Comparison of ENCODE assay signal across 2 cellular contexts in the genomic region with DNA sequence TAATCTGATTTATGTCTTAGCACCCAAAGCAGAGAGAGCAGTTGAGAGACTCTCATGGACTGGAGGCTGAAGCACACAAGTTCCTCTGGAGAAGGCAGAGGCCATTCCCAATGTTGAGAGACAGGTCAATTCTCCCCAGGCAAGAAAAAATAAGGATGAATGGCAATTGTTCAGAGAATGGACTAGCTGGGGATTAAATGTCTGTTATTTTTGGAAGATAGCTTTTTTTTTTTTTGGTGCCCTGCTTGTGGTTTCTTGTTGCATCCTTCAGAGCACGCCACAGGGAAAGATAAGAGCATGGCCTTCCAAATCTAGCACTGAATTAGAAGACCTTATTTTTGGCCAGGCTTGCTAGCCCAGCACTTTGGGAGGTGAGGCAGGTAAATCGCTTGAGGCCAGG.
TF ChIP-seq lines count a peak whose summit lies in the region.

No MANE protein-coding gene starts in this region.

TF ChIP-seq in A549, 52 proteins besides CTCF, POLR2A, EP300 and RAD21 (continued from another document):
- no peak for TF ChIP-seq EHF (CRISPR knock-in tag; IDR thresholded peaks at IDR 0.05)
- TF ChIP-seq CBX2 (IDR thresholded peaks at IDR 0.05; ENCODE audit: borderline replicate concordance, low read depth) = no peak
- TF ChIP-seq, protein P1, sequence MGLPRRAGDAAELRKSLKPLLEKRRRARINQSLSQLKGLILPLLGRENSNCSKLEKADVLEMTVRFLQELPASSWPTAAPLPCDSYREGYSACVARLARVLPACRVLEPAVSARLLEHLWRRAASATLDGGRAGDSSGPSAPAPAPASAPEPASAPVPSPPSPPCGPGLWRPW (IDR thresholded peaks at IDR 0.05) = no peak
- TF ChIP-seq KDM1A (IDR thresholded peaks at IDR 0.05; ENCODE audit: low read depth) = no peak
- no peak for TF ChIP-seq EHMT2 (IDR thresholded peaks at IDR 0.05; ENCODE audit: low read depth)
- TF ChIP-seq SMC3 (IDR thresholded peaks at IDR 0.05) = no peak
- TF ChIP-seq ZC3H11A (IDR thresholded peaks at IDR 0.05) = no peak
- no peak for TF ChIP-seq NR3C1 (IDR thresholded peaks at IDR 0.05)
- TF ChIP-seq TFCP2L1 (CRISPR knock-in tag; IDR thresholded peaks at IDR 0.05) = no peak
- no peak for TF ChIP-seq HDAC2 (IDR thresholded peaks at IDR 0.05)
- TF ChIP-seq, protein P2, sequence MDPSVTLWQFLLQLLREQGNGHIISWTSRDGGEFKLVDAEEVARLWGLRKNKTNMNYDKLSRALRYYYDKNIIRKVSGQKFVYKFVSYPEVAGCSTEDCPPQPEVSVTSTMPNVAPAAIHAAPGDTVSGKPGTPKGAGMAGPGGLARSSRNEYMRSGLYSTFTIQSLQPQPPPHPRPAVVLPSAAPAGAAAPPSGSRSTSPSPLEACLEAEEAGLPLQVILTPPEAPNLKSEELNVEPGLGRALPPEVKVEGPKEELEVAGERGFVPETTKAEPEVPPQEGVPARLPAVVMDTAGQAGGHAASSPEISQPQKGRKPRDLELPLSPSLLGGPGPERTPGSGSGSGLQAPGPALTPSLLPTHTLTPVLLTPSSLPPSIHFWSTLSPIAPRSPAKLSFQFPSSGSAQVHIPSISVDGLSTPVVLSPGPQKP (IDR thresholded peaks at IDR 0.05; ENCODE audit: low read depth, low read length) = no peak
- TF ChIP-seq, protein P3, sequence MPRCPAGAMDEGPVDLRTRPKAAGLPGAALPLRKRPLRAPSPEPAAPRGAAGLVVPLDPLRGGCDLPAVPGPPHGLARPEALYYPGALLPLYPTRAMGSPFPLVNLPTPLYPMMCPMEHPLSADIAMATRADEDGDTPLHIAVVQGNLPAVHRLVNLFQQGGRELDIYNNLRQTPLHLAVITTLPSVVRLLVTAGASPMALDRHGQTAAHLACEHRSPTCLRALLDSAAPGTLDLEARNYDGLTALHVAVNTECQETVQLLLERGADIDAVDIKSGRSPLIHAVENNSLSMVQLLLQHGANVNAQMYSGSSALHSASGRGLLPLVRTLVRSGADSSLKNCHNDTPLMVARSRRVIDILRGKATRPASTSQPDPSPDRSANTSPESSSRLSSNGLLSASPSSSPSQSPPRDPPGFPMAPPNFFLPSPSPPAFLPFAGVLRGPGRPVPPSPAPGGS (IDR thresholded peaks at IDR 0.05) = no peak
- TF ChIP-seq HOXB13 (CRISPR knock-in tag; IDR thresholded peaks at IDR 0.05; ENCODE audit: low read depth) = no peak
TF ChIP-seq in A549: peak in this region for 0.

TF ChIP-seq in IMR-90, 13 proteins besides CTCF, POLR2A, EP300 and RAD21 (continued from another document):
- TF ChIP-seq, protein P2 (IDR thresholded peaks at IDR 0.05; ENCODE audit: borderline replicate concordance, low read depth, low read length) = no peak
- TF ChIP-seq BHLHE40 (IDR thresholded peaks at IDR 0.05; ENCODE audit: low read depth, low read length) (no peak), MAFK (IDR thresholded peaks at IDR 0.05; ENCODE audit: low read depth, low read length) (no peak), FOS (IDR thresholded peaks at IDR 0.05; ENCODE audit: low read depth, low read length) (no peak), RFX5 (IDR thresholded peaks at IDR 0.05; ENCODE audit: low read depth, low read length) (no peak), RCOR1 (IDR thresholded peaks at IDR 0.05; ENCODE audit: insufficient replicate concordance, low read length) (no peak), MXI1 (IDR thresholded peaks at IDR 0.05; ENCODE audit: borderline replicate concordance, low read depth, low read length) (no peak), CHD1 (IDR thresholded peaks at IDR 0.05; ENCODE audit: low read depth, low read length) (no peak), MAZ (IDR thresholded peaks at IDR 0.05; ENCODE audit: borderline replicate concordance, low read depth, low read length) (no peak), SMC3 (IDR thresholded peaks at IDR 0.05; ENCODE audit: low read depth, low read length) (no peak), NFE2L2 (IDR thresholded peaks at IDR 0.05; ENCODE audit: low read depth, low read length) (no peak)
- TF ChIP-seq, protein P4, sequence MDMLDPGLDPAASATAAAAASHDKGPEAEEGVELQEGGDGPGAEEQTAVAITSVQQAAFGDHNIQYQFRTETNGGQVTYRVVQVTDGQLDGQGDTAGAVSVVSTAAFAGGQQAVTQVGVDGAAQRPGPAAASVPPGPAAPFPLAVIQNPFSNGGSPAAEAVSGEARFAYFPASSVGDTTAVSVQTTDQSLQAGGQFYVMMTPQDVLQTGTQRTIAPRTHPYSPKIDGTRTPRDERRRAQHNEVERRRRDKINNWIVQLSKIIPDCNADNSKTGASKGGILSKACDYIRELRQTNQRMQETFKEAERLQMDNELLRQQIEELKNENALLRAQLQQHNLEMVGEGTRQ (IDR thresholded peaks at IDR 0.05; ENCODE audit: low read depth, low read length) = no peak
TF ChIP-seq in IMR-90: peak in this region for 0.
